Comparison of ENCODE assay signal across 1 cellular context in genomic region chr1:59480188-59480888, GRCh38.
TF ChIP-seq lines count a peak whose summit lies in the region.

No MANE protein-coding gene starts in this region.

TF ChIP-seq in HepG2, 621 proteins besides CTCF, POLR2A, EP300 and RAD21 (continued from another document):
- TF ChIP-seq, protein P1, sequence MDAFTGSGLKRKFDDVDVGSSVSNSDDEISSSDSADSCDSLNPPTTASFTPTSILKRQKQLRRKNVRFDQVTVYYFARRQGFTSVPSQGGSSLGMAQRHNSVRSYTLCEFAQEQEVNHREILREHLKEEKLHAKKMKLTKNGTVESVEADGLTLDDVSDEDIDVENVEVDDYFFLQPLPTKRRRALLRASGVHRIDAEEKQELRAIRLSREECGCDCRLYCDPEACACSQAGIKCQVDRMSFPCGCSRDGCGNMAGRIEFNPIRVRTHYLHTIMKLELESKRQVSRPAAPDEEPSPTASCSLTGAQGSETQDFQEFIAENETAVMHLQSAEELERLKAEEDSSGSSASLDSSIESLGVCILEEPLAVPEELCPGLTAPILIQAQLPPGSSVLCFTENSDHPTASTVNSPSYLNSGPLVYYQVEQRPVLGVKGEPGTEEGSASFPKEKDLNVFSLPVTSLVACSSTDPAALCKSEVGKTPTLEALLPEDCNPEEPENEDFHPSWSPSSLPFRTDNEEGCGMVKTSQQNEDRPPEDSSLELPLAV (CRISPR knock-in tag; conservative IDR thresholded peaks at IDR 0.05; ENCODE audit: low read depth), result no peak
- TF ChIP-seq MBD4 (IDR thresholded peaks at IDR 0.05; ENCODE audit: borderline replicate concordance, low read length) (no peak), KLF16 (CRISPR knock-in tag; IDR thresholded peaks at IDR 0.05) (no peak)
